ENCODE assay signal across 8 cellular contexts in the genomic region with DNA sequence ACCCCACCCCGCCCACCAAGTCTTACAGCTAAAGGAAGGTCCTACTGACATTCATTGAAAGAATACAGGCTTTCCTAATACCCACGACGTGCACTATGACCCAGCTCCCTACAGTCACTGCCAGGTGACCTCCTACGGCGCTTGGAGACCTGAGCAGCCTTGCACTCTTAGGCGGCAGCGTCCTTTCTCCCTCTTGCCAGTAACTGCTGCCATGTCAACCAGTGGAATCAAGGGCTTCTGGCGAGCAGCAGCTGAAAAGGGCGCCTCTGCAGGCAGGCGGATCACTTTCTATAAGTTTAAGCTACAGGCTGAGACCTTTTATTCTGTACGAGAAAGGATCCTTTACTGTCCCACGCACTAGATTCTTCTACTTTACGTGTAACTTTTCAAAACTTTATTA. TPM values are rescaled to one million over a fixed set of nuclear protein-coding genes. Genes with fewer than 3 reads are reported as not detected.
A peak's percentile ranks its signal among the peaks of the same experiment; 100 is the strongest.
DNase-seq lines count a peak whose midpoint lies in the region; ATAC-seq and TF ChIP-seq lines count a peak whose summit lies in the region.

No MANE protein-coding gene starts in this region.

- peaks cover 18% of the 10 kb centered on the region for H3K36me3 Mint-ChIP-seq in Calu3 (ENCODE audit: insufficient read depth, unreplicated experiment)
- no peaks in the 10 kb centered on the region for H3K36me3 Mint-ChIP-seq in activated CD4-positive, alpha-beta memory T cell treated with anti-CD3 and anti-CD28 coated beads for 36 hours

- no peaks in the 10 kb centered on the region for H3K4me1 Mint-ChIP-seq in Calu3 (ENCODE audit: low read depth, unreplicated experiment)
- H3K4me1 Mint-ChIP-seq in activated CD4-positive, alpha-beta memory T cell treated with anti-CD3 and anti-CD28 coated beads for 36 hours (ENCODE audit: low read depth): peaks cover 39% of the 10 kb centered on the region

- H3K27ac ChIP-seq in HL-60 (replicated peaks) (no peak overlapping the region), parathyroid adenoma (peak overlapping the region; percentile 7)

- peaks cover 30% of the 10 kb centered on the region for H3K27me3 ChIP-seq in HL-60 (ENCODE audit: insufficient read depth, poor library complexity, severe bottlenecking)
- H3K27me3 ChIP-seq in parathyroid adenoma (ENCODE audit: control insufficient read depth, insufficient read depth, low read length): no peaks in the 10 kb centered on the region

- no peaks in the 10 kb centered on the region for H3K27me3 Mint-ChIP-seq in Calu3 (ENCODE audit: unreplicated experiment)
- peaks cover 11% of the 10 kb centered on the region for H3K27me3 Mint-ChIP-seq in activated CD4-positive, alpha-beta memory T cell treated with anti-CD3 and anti-CD28 coated beads for 36 hours

- H3K79me2 ChIP-seq in parathyroid adenoma: no peaks in the 10 kb centered on the region

- peak; percentile 2 for DNase-seq in Calu3
- DNase-seq in HL-60 (ENCODE audit: low read depth in 1 of 2, low spot score in 1 of 2): peak in 1 of 2 experiments; percentile 16
- peak; percentile 39 for DNase-seq in activated CD4-positive, alpha-beta memory T cell treated with anti-CD3 and anti-CD28 coated beads for 36 hours
- DNase-seq in germinal center (ENCODE audit: low spot score): peak; percentile 26

- TF ChIP-seq CTCF in Calu3 (IDR thresholded peaks at IDR 0.05; ENCODE audit: unreplicated experiment) (no peak), HL-60 (IDR thresholded peaks at IDR 0.05; ENCODE audit: insufficient read depth, low read length) (peak; percentile 6), parathyroid adenoma (IDR thresholded peaks at IDR 0.05) (no peak)

- no peak overlapping the region for H2AFZ ChIP-seq in parathyroid adenoma

- no peaks in the 10 kb centered on the region for H3K9me3 ChIP-seq in parathyroid adenoma (ENCODE audit: control insufficient read depth, low read length)

- POLR2A ChIA-PET in activated CD4-positive, alpha-beta memory T cell treated with anti-CD3 and anti-CD28 coated beads for 36 hours (lab: Charles Lee): interaction anchor here (1.3 kb wide), 1 partner anchor 107 kb away, joined by 3 read pairs; a partner anchor contains a TSS

- no peaks in the 10 kb centered on the region for H3K36me3 ChIP-seq in parathyroid adenoma (ENCODE audit: control insufficient read depth, insufficient read depth, low read length)

- CTCF ChIA-PET in Calu3 (lab: Charles Lee): no interaction called here
- CTCF ChIA-PET in activated CD4-positive, alpha-beta memory T cell treated with anti-CD3 and anti-CD28 coated beads for 36 hours (lab: Charles Lee): interaction anchor here (1.0 to 3.1 kb wide), 6 partner anchors 9 to 1226 kb away, joined by 3 to 23 read pairs (median 3); no protein-coding TSS in a partner anchor

- ATAC-seq in HG03175 (IDR thresholded peaks at IDR 0.05; ENCODE audit: unreplicated experiment) (no peak), GM19395 (IDR thresholded peaks at IDR 0.05; ENCODE audit: unreplicated experiment) (no peak), HG03159 (IDR thresholded peaks at IDR 0.05; ENCODE audit: unreplicated experiment) (no peak)

- H3K4me2 ChIP-seq in parathyroid adenoma (ENCODE audit: low read length): no peak overlapping the region

- H3K27ac Mint-ChIP-seq in Calu3 (ENCODE audit: unreplicated experiment): no peak overlapping the region
- H3K27ac Mint-ChIP-seq in activated CD4-positive, alpha-beta memory T cell treated with anti-CD3 and anti-CD28 coated beads for 36 hours: no peak overlapping the region

- H3K9me3 Mint-ChIP-seq in Calu3 (ENCODE audit: low read depth, unreplicated experiment): no peaks in the 10 kb centered on the region
- H3K9me3 Mint-ChIP-seq in activated CD4-positive, alpha-beta memory T cell treated with anti-CD3 and anti-CD28 coated beads for 36 hours: no peaks in the 10 kb centered on the region

- peak overlapping the region; percentile 74 for H3K4me3 ChIP-seq in HL-60 (replicated peaks; ENCODE audit: insufficient read depth, low read length)
- peak overlapping the region; percentile 58 for H3K4me3 ChIP-seq in parathyroid adenoma (ENCODE audit: low read depth, low read length)

- no peak overlapping the region for H3K9ac ChIP-seq in parathyroid adenoma

- peak overlapping the region; percentile 62 for H3K4me3 Mint-ChIP-seq in Calu3 (ENCODE audit: low read depth, unreplicated experiment)
- H3K4me3 Mint-ChIP-seq in activated CD4-positive, alpha-beta memory T cell treated with anti-CD3 and anti-CD28 coated beads for 36 hours: peak overlapping the region; percentile 84

- H3K4me1 ChIP-seq in parathyroid adenoma: peaks cover 4% of the 10 kb centered on the region

- intact Hi-C loops in Calu3 (cut with micrococcal nuclease; ENCODE audit: unreplicated experiment): loop anchor here (5.0 kb wide), 1 partner anchor 1012 kb away; no protein-coding TSS in a partner anchor
- intact Hi-C loops in activated CD4-positive, alpha-beta memory T cell treated with anti-CD3 and anti-CD28 coated beads for 36 hours (cut with micrococcal nuclease): loop anchor here (2.0 kb wide), 1 partner anchor 445 kb away; no protein-coding TSS in a partner anchor

- no TSS peak for BruUV-seq in Calu3 (replicated peaks; lab: Mats Ljungman, UMichigan)

RNA-seq across cellular contexts. Expression of a gene that starts 2.0 kb away (rescaled TPM):
- 2.8 and 3.7 TPM in 2 replicates for total RNA-seq in Calu3 (2022)
- total RNA-seq in activated CD4-positive, alpha-beta memory T cell treated with anti-CD3 and anti-CD28 coated beads for 36 hours: 1 to 10 TPM; 6.1 to 6.7 TPM
